ENCODE assay signal across 8 cellular contexts in the genomic region with DNA sequence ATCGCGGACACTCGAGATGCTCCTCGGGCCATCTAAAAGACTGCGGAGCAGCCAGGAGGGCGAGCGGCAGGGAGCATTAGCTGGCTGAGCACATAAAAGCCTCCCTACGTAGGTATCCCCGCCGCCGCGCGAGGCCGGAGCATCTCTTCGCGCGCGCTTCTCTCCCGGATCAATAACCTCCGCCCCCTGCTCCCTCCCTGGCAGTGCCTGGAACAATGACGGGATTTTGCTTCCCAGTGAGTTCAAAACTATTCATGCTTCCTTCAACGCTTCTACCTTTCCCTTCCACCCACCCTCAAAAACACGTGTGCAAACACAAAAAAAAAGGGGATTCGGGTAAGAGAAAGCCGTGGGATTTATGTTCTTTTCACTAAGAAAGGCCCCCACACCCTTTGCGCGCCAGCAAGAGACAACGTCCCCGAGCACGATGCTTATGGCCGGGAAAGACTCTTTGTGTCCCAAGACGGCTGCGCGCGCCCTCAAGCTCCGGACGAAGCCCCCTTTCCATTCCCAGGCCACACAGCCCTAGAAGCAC. TPM values are rescaled to one million over a fixed set of nuclear protein-coding genes. Genes with fewer than 3 reads are reported as not detected.
DNase-seq lines count a peak whose midpoint lies in the region; ATAC-seq, FAIRE-seq and TF ChIP-seq lines count a peak whose summit lies in the region.

No MANE protein-coding gene starts in this region.

- TF ChIP-seq RAD21 in A549 (conservative IDR thresholded peaks at IDR 0.05 in 1 of 2, IDR thresholded peaks at IDR 0.05 in 1 of 2) = no peak

- no peak for TF ChIP-seq EP300 in A549 (IDR thresholded peaks at IDR 0.05)

- H3K36me3 ChIP-seq in tibial artery = peaks cover 0 to 22% (median 12%) of the 10 kb centered on the region in 3 donors

- H3K4me2 ChIP-seq in A549 = peak overlapping the region; percentile 93

- H3K9me3 Mint-ChIP-seq in nephron progenitor cell = peaks cover 6% of the 10 kb centered on the region

- H3K4me3 Mint-ChIP-seq in nephron progenitor cell = peak overlapping the region; percentile 98

- ATAC-seq in A549 (peak; percentile 61 to 75), GM21515 (IDR thresholded peaks at IDR 0.05; ENCODE audit: unreplicated experiment) (peak; percentile 19), HG03159 (IDR thresholded peaks at IDR 0.05; ENCODE audit: unreplicated experiment) (no peak)

- TF ChIP-seq CTCF in A549 (IDR thresholded peaks at IDR 0.05) (no peak), fibroblast of pulmonary artery (IDR thresholded peaks at IDR 0.05; ENCODE audit: low read length, missing control alignments) (no peak), nephron progenitor cell (IDR thresholded peaks at IDR 0.05) (no peak), tibial artery (IDR thresholded peaks at IDR 0.05) (no peak)

- peak overlapping the region; percentile 87 to 96 for H3K27ac ChIP-seq in A549
- peak overlapping the region; percentile 44 to 52 for H3K27ac ChIP-seq in tibial artery

- peaks cover 9% of the 10 kb centered on the region for H3K27me3 Mint-ChIP-seq in nephron progenitor cell (ENCODE audit: low read depth, poor library complexity)

- peaks cover 30% of the 10 kb centered on the region for H3K36me3 Mint-ChIP-seq in nephron progenitor cell (ENCODE audit: low read depth)

- no peaks in the 10 kb centered on the region for H3K27me3 ChIP-seq in tibial artery

- TF ChIP-seq POLR2A in A549 (IDR thresholded peaks at IDR 0.05; ENCODE audit: low read length) = no peak

- CTCF ChIA-PET in A549 (lab: Yijun Ruan, JAX) = interaction anchor here (0.7 to 9.4 kb wide), 28 partner anchors 9 to 169 kb away, joined by 3 to 163 read pairs (median 6); no protein-coding TSS in a partner anchor

- POLR2A ChIA-PET in A549 (lab: Yijun Ruan, JAX) = interaction anchor here (0.6 to 4.6 kb wide), 21 partner anchors 8 to 237 kb away, joined by 3 to 57 read pairs (median 5); partner anchors contain the start of genes LRRC75A, NCOR1, PIGL and UBB

- DNase-seq in A549 (ENCODE audit: low read depth in 1 of 2, low spot score in 1 of 2) = peak; percentile 62 to 63
- DNase-seq in NCI-H748 treated with DMSO at 0.1 percent for 48 hours (lab: John Stamatoyannopoulos, UW) = peak; percentile 78
- peak; percentile 3 for DNase-seq in activated T-helper 1 cell treated with Interleukin-2 at 50 U/mL for 16 hours (ENCODE audit: low read depth)
- peak; percentile 25 for DNase-seq in fibroblast of pulmonary artery (ENCODE audit: low read depth)
- DNase-seq in nephron progenitor cell = peak; percentile 71
- DNase-seq in tibial artery = peak in 1 of 2 donors; percentile 63

- peak overlapping the region; percentile 99 for H3K27ac Mint-ChIP-seq in nephron progenitor cell

- H3K4me1 ChIP-seq in A549 = peaks cover 12% of the 10 kb centered on the region
- H3K4me1 ChIP-seq in tibial artery = peaks cover 0 to 10% (median 8%) of the 10 kb centered on the region in 4 donors

- peaks cover 31% of the 10 kb centered on the region for H3K4me1 Mint-ChIP-seq in nephron progenitor cell

- H3K4me3 ChIP-seq in A549 = peak overlapping the region; percentile 71
- H3K4me3 ChIP-seq in fibroblast of pulmonary artery (replicated peaks; ENCODE audit: low read depth, low read length) = peak overlapping the region; percentile 63
- H3K4me3 ChIP-seq in tibial artery = peak overlapping the region; percentile 68 to 69

- no peak for FAIRE-seq in A549 (lab: Jason Lieb, UNC)

- H3K9me3 ChIP-seq in A549 (no peaks in the 10 kb centered on the region), tibial artery (no peaks in the 10 kb centered on the region)

- intact Hi-C loops in tibial artery (cut with DNase I; ENCODE audit: low total_unique reads) = loop anchor here (5.0 kb wide), 1 partner anchor 65 kb away; no protein-coding TSS in a partner anchor

- WGBS in A549 (ENCODE audit: missing lambda C conversion rate) = 2% methylated on average over 37 of the region's 37 CpGs

TF ChIP-seq in A549, 52 proteins besides CTCF, POLR2A, EP300 and RAD21:
- no peak for TF ChIP-seq HOXB13 (CRISPR knock-in tag; IDR thresholded peaks at IDR 0.05; ENCODE audit: low read depth)
- TF ChIP-seq RCOR1 (IDR thresholded peaks at IDR 0.05; ENCODE audit: low read depth, low read length) = no peak
- TF ChIP-seq FOSL2 (IDR thresholded peaks at IDR 0.05) = no peak
- no peak for TF ChIP-seq FOSL2 (CRISPR knock-in tag; IDR thresholded peaks at IDR 0.05)
- TF ChIP-seq HDAC2 (IDR thresholded peaks at IDR 0.05) = peak; percentile 52; the same call in 1 of the 2 replicates
- peak in 1 of 2 experiments; percentile 39; a peak in 2 of 5 replicates for TF ChIP-seq JUN (IDR thresholded peaks at IDR 0.05)

RNA-seq across cellular contexts. Expression of gene CENPV, which starts 0.9 kb away (rescaled TPM):
- polyA plus RNA-seq in A549 (2011; rRNA removed) (191 and 202 TPM in 2 replicates), A549 (2017; fragmentation: RNase III; extraction: RNeasy Plus Mini Kit Qiagen cat#74134 plus additional on column Dnase treatment) (106 to 114 TPM (median 112 TPM) in 3 replicates)
- 205 and 246 TPM in 2 replicates for polyA plus RNA-seq in A549 (2012; cell fraction: cytosol; rRNA removed)
- 138 and 220 TPM in 2 replicates for polyA plus RNA-seq in A549 (2012; cell fraction: nucleus; rRNA removed)
- polyA minus RNA-seq in A549 (2011; rRNA and poly(A)+ RNA removed) = 82.3 and 91.1 TPM in 2 replicates

RNA-seq across cellular contexts. Expression of gene UBB, which starts 28.5 kb away (rescaled TPM):
- polyA plus RNA-seq in A549 (2011; rRNA removed) = 2,851 and 4,311 TPM in 2 replicates
- 3,984 and 4,472 TPM in 2 replicates for polyA plus RNA-seq in A549 (2012; cell fraction: cytosol; rRNA removed)
- 2,091 and 2,511 TPM in 2 replicates for polyA plus RNA-seq in A549 (2012; cell fraction: nucleus; rRNA removed)
- polyA plus RNA-seq in A549 (2017; fragmentation: RNase III; extraction: RNeasy Plus Mini Kit Qiagen cat#74134 plus additional on column Dnase treatment) = 2,383 to 2,467 TPM (median 2,404 TPM) in 3 replicates
- polyA minus RNA-seq in A549 (2011; rRNA and poly(A)+ RNA removed) = 2,750 and 3,886 TPM in 2 replicates
